Comparison of ENCODE assay signal across 26 cellular contexts in the genomic region with DNA sequence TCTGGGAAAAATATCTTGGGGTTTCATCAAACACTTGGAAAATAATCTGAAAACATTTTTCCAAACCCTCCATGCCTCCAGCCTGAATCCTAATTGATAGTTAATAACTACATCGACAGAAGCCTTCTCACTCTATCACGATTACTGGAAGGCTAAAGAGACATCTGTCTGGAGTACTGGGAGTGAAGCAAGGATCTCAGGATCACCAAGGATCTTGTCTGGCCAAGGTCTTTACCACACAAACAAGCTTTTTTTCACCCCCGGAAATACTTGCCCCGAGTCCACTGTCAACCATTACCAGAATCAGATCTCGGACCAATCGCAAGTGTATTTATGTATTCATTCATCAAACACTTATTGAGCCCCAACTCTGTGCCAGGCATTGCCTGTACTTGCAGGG.
"Had no signal": no experiment of that assay in that cellular context is flagged by ENCODE, and none has a peak within 500 bp of the region (broad histone marks: within the 10 kb centered on the region; RNA-seq: fewer than 3 reads in every experiment).

No MANE protein-coding gene starts in this region.

- DNase-seq: cerebellar nuclear complex; dorsolateral prefrontal cortex; effector CD4-positive, alpha-beta T cell; endodermal cell; foreskin keratinocyte; heart left ventricle; hippocampal formation; left cardiac atrium; natural killer cell; stimulated activated CD4-positive, alpha-beta T cell treated with anti-CD3 and anti-CD28 coated beads, Interleukin-2, amount 100 ng/mL, for 24 hours; stimulated activated CD4-positive, alpha-beta T cell treated with anti-CD3 and anti-CD28 coated beads, Interleukin-4, amount 100 ng/mL, for 24 hours; stimulated activated naive CD4-positive, alpha-beta T cell treated with Interleukin-2 at 50 U/mL for 16 hours; upper lobe of right lung; uterus had no signal

- H3K36me3 ChIP-seq: gastroesophageal sphincter, heart left ventricle, left lung, right lobe of liver, thoracic aorta, tibial nerve, upper lobe of right lung, uterus had no signal

- H3K4me1 Mint-ChIP-seq: endodermal cell; natural killer cell; stimulated activated effector memory CD8-positive, alpha-beta T cell treated with anti-CD3 and anti-CD28 coated beads, Interleukin-12 subunit alpha, Interleukin-12 subunit beta, amount 100 ng/mL, for 72 hours had no signal

- H3K9ac ChIP-seq: parathyroid adenoma had no signal

- H3K9me3 ChIP-seq: gastroesophageal sphincter, heart left ventricle, left lung, neutrophil, right lobe of liver, thoracic aorta, tibial nerve, upper lobe of right lung, uterus had no signal

- H2AFZ ChIP-seq: parathyroid adenoma had no signal

- H3K36me3 Mint-ChIP-seq: natural killer cell; stimulated activated effector memory CD8-positive, alpha-beta T cell treated with anti-CD3 and anti-CD28 coated beads, Interleukin-12 subunit alpha, Interleukin-12 subunit beta, amount 100 ng/mL, for 72 hours had no signal

- H3K4me1 ChIP-seq: foreskin keratinocyte, parathyroid adenoma, right lobe of liver, uterus had no signal

- H3K27ac ChIP-seq: dorsolateral prefrontal cortex, epithelial cell of prostate, foreskin keratinocyte, gastroesophageal sphincter, heart left ventricle, left lung, neutrophil, parathyroid adenoma, right lobe of liver, thoracic aorta, tibial nerve, upper lobe of right lung, uterus had no signal

- H3K9me3 Mint-ChIP-seq: endodermal cell; natural killer cell; neural crest cell; stimulated activated effector memory CD8-positive, alpha-beta T cell treated with anti-CD3 and anti-CD28 coated beads, Interleukin-12 subunit alpha, Interleukin-12 subunit beta, amount 100 ng/mL, for 72 hours had no signal

- H3K79me2 ChIP-seq: parathyroid adenoma had no signal

- H3K4me3 ChIP-seq: dorsolateral prefrontal cortex, gastroesophageal sphincter, heart left ventricle, left lung, right lobe of liver, thoracic aorta, tibial nerve, upper lobe of right lung, uterus had no signal

- H3K27me3 Mint-ChIP-seq: progenitor cell of endocrine pancreas had no signal

- H3K27ac Mint-ChIP-seq: endodermal cell; natural killer cell; progenitor cell of endocrine pancreas; stimulated activated effector memory CD8-positive, alpha-beta T cell treated with anti-CD3 and anti-CD28 coated beads, Interleukin-12 subunit alpha, Interleukin-12 subunit beta, amount 100 ng/mL, for 72 hours had no signal

- ATAC-seq: esophagus mucosa; foreskin keratinocyte; gastroesophageal sphincter; heart left ventricle; left cardiac atrium; natural killer cell; right lobe of liver; stimulated activated effector memory CD8-positive, alpha-beta T cell treated with anti-CD3 and anti-CD28 coated beads, Interleukin-12 subunit alpha, Interleukin-12 subunit beta, amount 100 ng/mL, for 72 hours had no signal

- H3K4me3 Mint-ChIP-seq: endodermal cell; natural killer cell; neural crest cell; stimulated activated effector memory CD8-positive, alpha-beta T cell treated with anti-CD3 and anti-CD28 coated beads, Interleukin-12 subunit alpha, Interleukin-12 subunit beta, amount 100 ng/mL, for 72 hours had no signal

- H3K27me3 ChIP-seq: dorsolateral prefrontal cortex, gastroesophageal sphincter, heart left ventricle, left lung, neutrophil, right lobe of liver, tibial nerve, upper lobe of right lung, uterus had no signal
